Comparison of ENCODE assay signal across 8 cellular contexts in the genomic region with DNA sequence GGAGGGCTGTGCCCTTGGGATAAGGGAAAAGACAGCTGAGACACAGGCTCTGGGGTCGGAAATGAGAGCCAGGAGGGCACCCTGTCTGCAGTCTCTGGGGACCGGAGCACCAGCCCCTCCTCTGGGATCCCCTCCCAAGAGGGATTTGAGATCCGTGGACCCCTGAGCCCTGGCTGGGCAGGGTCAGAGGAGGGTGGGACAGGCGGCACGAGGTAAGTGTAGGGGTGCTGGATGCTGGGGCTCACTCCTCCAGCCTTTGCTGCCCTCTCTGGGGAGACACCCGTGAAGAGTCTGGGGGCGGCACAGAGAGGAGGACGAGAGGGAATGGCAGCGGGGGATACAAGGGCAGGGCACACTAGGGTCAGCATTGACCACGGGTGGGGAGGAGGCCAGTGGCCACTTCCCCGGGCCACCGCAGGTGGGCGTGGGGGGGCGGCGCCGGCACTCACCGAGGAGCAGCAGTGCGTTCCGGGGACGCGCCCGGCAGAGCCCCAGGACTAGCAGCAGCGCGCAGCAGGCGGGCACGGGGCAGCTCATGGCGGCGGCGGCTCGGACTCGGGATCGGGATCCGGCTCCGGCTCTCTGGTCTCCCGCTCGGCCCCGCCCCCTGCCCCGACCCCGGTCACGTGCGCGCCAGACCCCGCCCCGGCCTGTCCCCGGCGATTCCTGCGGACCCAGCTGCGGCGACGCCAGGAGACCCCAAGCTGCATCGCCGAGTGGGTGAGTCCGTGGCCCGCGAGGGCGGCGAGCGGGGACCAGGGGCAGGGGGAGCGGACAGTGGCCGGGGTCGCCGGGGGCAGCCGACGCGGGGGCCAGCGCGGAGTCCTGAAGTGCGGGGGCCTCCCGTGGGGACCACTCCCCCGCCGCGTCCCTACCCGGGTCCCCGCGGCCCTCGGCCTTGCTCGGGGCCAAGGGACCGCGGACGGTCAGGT. TPM values are rescaled to one million over a fixed set of nuclear protein-coding genes. Genes with fewer than 3 reads are reported as not detected.
DNase-seq lines count a peak whose midpoint lies in the region; ATAC-seq and TF ChIP-seq lines count a peak whose summit lies in the region.

A gene (minus strand): TSS at position 557 of the 932 bp plus-strand sequence. CDS start 20 bp downstream, at position 537.
A gene (plus strand): TSS at position 651 of the 932 bp plus-strand sequence. CDS start 1,134 bp downstream, outside the sequence.

- H3K27me3 Mint-ChIP-seq in activated B cell treated with CpG ODN at 0.5 μM for 24 hours: no peaks in the 10 kb centered on the region

- POLR2A ChIA-PET in activated B cell treated with CpG ODN at 0.5 μM for 24 hours (lab: Charles Lee): interaction anchor here (0.7 to 2.0 kb wide), 6 partner anchors 31 to 1004 kb away, joined by 3 to 17 read pairs (median 4); a partner anchor contains a TSS

- peak within 1 kb of the TSS; percentile 92 for H3K27ac Mint-ChIP-seq in activated B cell treated with CpG ODN at 0.5 μM for 24 hours

- CTCF ChIA-PET in activated B cell treated with CpG ODN at 0.5 μM for 24 hours (lab: Charles Lee): interaction anchor here (0.7 to 2.8 kb wide), 2 partner anchors 24 to 33 kb away, joined by 3 to 10 read pairs; no protein-coding TSS in a partner anchor

- peak; percentile 36 for ATAC-seq in GM21528 (IDR thresholded peaks at IDR 0.05; ENCODE audit: low FRiP score, unreplicated experiment)
- peak; percentile 51 for ATAC-seq in activated B cell treated with CpG ODN at 0.5 μM for 24 hours (ENCODE audit: low read depth)

- peak within 1 kb of the TSS; percentile 73 for H3K27ac ChIP-seq in caudate nucleus (ENCODE audit: low read depth, low read length)

- intact Hi-C loops in activated B cell treated with CpG ODN at 0.5 μM for 24 hours (cut with micrococcal nuclease): loop anchor here (1.0 to 2.0 kb wide), 3 partner anchors 33 to 73 kb away; a partner anchor contains a TSS

- peak within 1 kb of the TSS; percentile 90 for H3K4me3 Mint-ChIP-seq in activated B cell treated with CpG ODN at 0.5 μM for 24 hours

- H3K4me1 Mint-ChIP-seq in activated B cell treated with CpG ODN at 0.5 μM for 24 hours: peaks cover 20% of the 10 kb centered on the region

- no peaks in the 10 kb centered on the region for H3K9me3 Mint-ChIP-seq in activated B cell treated with CpG ODN at 0.5 μM for 24 hours

- DNase-seq in COR-L47 (lab: John Stamatoyannopoulos, UW) (peak; percentile 73), NCI-H146 (lab: John Stamatoyannopoulos, UW) (peak; percentile 84), activated B cell treated with CpG ODN at 0.5 μM for 24 hours (peak; percentile 63), caudate nucleus (lab: John Stamatoyannopoulos, UW) (peak in 43 of 61 donors; percentile 6 to 79 (median 46)), islet precursor cell (peak; percentile 94), MV-4-11 (lab: John Stamatoyannopoulos, UW) (no peak)
- DNase-seq in stimulated activated CD4-positive, alpha-beta T cell treated with anti-CD3 and anti-CD28 coated beads, Interleukin-15, amount 100 ng/mL, for 1 hour (ENCODE audit: low read depth in 1 of 2, low spot score in 1 of 2): peak; percentile 12 to 52

- peaks cover 24% of the 10 kb centered on the region for H3K36me3 Mint-ChIP-seq in activated B cell treated with CpG ODN at 0.5 μM for 24 hours (ENCODE audit: low read depth)

- TF ChIP-seq CTCF in activated B cell treated with CpG ODN at 0.5 μM for 24 hours (IDR thresholded peaks at IDR 0.05): no peak

RNA-seq across cellular contexts. Expression of the first gene that starts in this region (rescaled TPM):
- total RNA-seq in activated B cell treated with CpG ODN at 0.5 μM for 24 hours: 38.8 and 41.3 TPM in 2 replicates

RNA-seq across cellular contexts. Expression of the second gene that starts in this region (rescaled TPM):
- total RNA-seq in activated B cell treated with CpG ODN at 0.5 μM for 24 hours: 7.5 and 8.4 TPM in 2 replicates
